In the genomic region with DNA sequence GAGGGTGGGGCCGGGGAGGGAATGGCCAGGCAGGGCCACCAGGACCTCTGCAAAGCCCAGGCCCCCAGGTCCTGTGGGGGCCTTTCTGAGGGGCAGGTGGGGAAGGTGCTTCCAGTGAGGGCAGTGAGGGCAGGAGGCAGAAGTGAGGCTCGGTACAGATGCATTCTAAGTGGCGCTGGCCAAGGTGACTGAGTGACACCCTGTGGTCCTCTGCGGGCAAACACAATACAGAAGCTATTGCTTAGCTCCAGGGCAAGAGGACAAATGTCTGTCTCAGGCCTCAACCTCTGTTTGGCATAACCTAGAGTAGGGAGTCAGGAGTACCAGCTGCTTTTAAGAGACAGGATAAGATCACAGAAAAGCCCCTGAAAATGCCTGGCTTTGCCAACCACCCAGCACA, we compare ENCODE assay signal across 1 cellular context.
TF ChIP-seq lines count a peak whose summit lies in the region.

No MANE protein-coding gene starts in this region.

TF ChIP-seq in HCT116, 20 proteins besides CTCF, POLR2A, EP300 and RAD21 (continued from another document):
- TF ChIP-seq, protein P1, sequence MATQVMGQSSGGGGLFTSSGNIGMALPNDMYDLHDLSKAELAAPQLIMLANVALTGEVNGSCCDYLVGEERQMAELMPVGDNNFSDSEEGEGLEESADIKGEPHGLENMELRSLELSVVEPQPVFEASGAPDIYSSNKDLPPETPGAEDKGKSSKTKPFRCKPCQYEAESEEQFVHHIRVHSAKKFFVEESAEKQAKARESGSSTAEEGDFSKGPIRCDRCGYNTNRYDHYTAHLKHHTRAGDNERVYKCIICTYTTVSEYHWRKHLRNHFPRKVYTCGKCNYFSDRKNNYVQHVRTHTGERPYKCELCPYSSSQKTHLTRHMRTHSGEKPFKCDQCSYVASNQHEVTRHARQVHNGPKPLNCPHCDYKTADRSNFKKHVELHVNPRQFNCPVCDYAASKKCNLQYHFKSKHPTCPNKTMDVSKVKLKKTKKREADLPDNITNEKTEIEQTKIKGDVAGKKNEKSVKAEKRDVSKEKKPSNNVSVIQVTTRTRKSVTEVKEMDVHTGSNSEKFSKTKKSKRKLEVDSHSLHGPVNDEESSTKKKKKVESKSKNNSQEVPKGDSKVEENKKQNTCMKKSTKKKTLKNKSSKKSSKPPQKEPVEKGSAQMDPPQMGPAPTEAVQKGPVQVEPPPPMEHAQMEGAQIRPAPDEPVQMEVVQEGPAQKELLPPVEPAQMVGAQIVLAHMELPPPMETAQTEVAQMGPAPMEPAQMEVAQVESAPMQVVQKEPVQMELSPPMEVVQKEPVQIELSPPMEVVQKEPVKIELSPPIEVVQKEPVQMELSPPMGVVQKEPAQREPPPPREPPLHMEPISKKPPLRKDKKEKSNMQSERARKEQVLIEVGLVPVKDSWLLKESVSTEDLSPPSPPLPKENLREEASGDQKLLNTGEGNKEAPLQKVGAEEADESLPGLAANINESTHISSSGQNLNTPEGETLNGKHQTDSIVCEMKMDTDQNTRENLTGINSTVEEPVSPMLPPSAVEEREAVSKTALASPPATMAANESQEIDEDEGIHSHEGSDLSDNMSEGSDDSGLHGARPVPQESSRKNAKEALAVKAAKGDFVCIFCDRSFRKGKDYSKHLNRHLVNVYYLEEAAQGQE (IDR thresholded peaks at IDR 0.05; ENCODE audit: low read depth) = no peak
